In the genomic region with DNA sequence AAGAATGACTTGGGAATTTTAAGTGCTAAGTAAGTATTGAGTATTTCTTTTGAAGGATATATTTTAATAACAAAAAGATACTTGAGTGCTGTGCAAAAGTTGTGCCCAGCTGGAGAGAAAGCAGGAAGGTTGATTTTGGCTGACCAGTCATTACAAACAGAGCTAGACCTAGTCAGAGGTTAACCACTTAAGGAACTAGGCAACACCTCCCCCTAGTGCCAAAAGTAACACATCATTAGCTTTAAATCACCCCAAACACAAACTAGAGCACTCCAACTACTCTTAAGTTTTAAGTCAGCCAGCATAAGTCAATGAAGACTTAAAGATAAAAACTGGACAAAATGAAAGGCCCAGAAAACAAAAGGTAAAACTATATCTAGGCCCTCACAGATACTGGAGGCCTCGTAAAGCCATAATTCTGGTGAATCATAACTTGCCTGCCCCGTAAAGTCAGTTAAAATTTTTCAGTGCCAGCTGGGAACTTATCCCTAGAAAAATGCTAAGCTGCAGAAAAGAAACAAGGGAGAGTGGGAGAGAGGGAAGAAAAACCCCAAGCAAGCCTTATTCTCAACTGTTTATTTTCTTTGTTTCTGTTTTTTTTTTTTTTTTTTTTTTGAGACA, we compare ENCODE assay signal across 1 cellular context.
TF ChIP-seq lines count a peak whose summit lies in the region.

No MANE protein-coding gene starts in this region.

TF ChIP-seq in SK-N-SH treated with all-trans-retinoic acid at 6 μM for 48 hours, 23 proteins besides CTCF, POLR2A, EP300 and RAD21 (continued from another document):
- TF ChIP-seq, protein P1, sequence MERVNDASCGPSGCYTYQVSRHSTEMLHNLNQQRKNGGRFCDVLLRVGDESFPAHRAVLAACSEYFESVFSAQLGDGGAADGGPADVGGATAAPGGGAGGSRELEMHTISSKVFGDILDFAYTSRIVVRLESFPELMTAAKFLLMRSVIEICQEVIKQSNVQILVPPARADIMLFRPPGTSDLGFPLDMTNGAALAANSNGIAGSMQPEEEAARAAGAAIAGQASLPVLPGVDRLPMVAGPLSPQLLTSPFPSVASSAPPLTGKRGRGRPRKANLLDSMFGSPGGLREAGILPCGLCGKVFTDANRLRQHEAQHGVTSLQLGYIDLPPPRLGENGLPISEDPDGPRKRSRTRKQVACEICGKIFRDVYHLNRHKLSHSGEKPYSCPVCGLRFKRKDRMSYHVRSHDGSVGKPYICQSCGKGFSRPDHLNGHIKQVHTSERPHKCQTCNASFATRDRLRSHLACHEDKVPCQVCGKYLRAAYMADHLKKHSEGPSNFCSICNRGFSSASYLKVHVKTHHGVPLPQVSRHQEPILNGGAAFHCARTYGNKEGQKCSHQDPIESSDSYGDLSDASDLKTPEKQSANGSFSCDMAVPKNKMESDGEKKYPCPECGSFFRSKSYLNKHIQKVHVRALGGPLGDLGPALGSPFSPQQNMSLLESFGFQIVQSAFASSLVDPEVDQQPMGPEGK (CRISPR knock-in tag; IDR thresholded peaks at IDR 0.05; ENCODE audit: borderline replicate concordance): no peak
- TF ChIP-seq ZFP3 (CRISPR knock-in tag; IDR thresholded peaks at IDR 0.05): no peak
